In the genomic region with DNA sequence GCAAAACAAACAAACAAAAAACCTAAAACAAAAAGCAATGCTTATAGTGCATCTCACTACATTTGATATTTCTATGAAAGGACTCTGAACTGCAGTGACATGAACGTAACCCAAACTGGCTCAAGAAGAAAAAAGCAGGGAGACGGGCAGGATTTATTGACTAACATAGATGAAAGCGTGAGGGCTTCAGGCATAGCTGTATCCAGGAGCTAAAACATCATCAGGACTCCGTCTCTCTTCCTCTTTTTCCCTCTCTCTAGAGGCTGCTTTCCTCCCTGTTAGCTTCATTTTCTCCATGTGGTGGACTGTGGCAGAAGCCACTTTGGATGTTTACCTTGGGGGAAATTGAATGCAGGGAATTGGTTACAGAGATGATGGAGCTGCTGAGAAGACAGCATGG, we compare ENCODE assay signal across 31 cellular contexts.
"Had no signal": no experiment of that assay in that cellular context is flagged by ENCODE, and none has a peak within 500 bp of the region (broad histone marks: within the 10 kb centered on the region; RNA-seq: fewer than 3 reads in every experiment).

No MANE protein-coding gene starts in this region.

- H3K4me3 ChIP-seq: ovary, psoas muscle, skin epidermis, smooth muscle cell, spleen, suprapubic skin, testis, tibial artery, upper lobe of left lung, vagina had no signal

- FAIRE-seq: urothelium cell line had no signal

- H3K4me1 Mint-ChIP-seq: natural killer cell; neural crest cell; stimulated activated memory B cell treated with anti-CD40 and anti-IgM and Interleukin-4, amounts not matched to agents 10 μg/mL and 1 μg/mL and 100 μg/mL, for 72 hours; stimulated activated naive CD8-positive, alpha-beta T cell treated with anti-CD3 and anti-CD28 coated beads, Interleukin-15, amount 100 ng/mL, for 72 hours had no signal

- H3K4me2 ChIP-seq: smooth muscle cell had no signal

- H3K27ac Mint-ChIP-seq: natural killer cell; nephron; progenitor cell of endocrine pancreas; stimulated activated memory B cell treated with anti-CD40 and anti-IgM and Interleukin-4, amounts not matched to agents 10 μg/mL and 1 μg/mL and 100 μg/mL, for 72 hours; stimulated activated naive CD8-positive, alpha-beta T cell treated with anti-CD3 and anti-CD28 coated beads, Interleukin-15, amount 100 ng/mL, for 72 hours had no signal

- DNase-seq: naive thymus-derived CD4-positive, alpha-beta T cell; natural killer cell; occipital lobe; ovary; psoas muscle; right cardiac atrium; spleen; stimulated activated CD4-positive, alpha-beta T cell treated with anti-CD3 and anti-CD28 coated beads, Interleukin-12 subunit alpha, Interleukin-12 subunit beta, amount 100 ng/mL, for 4 hours; stimulated activated CD4-positive, alpha-beta T cell treated with anti-CD3 and anti-CD28 coated beads, Interleukin-1b, Interleukin-23, amount 100 ng/mL, for 48 hours; stimulated activated CD4-positive, alpha-beta T cell treated with anti-CD3 and anti-CD28 coated beads, Interleukin-4, amount 100 ng/mL, for 1 hour; stimulated activated CD4-positive, alpha-beta T cell treated with anti-CD3 and anti-CD28 coated beads, Interleukin-4, amount 100 ng/mL, for 4 hours; stimulated activated CD8-positive, alpha-beta memory T cell treated with anti-CD3 and anti-CD28 coated beads, Interleukin-4, amount 100 ng/mL, for 48 hours; stimulated activated naive CD4-positive, alpha-beta T cell; stimulated activated naive CD8-positive, alpha-beta T cell treated with anti-CD3 and anti-CD28 coated beads, Interleukin-15, amount 100 ng/mL, for 72 hours; stimulated activated naive CD8-positive, alpha-beta T cell treated with anti-CD3 and anti-CD28 coated beads, Interleukin-15, Interleukin-2, amounts not matched to agents 100 U/mL and 50 U/mL, for 24 hours; substantia nigra; testis; tibial artery; trophoblast cell; upper lobe of left lung had no signal

- H3K36me3 Mint-ChIP-seq: natural killer cell; stimulated activated memory B cell treated with anti-CD40 and anti-IgM and Interleukin-4, amounts not matched to agents 10 μg/mL and 1 μg/mL and 100 μg/mL, for 72 hours had no signal

- H2AFZ ChIP-seq: parathyroid adenoma had no signal

- H3K9me3 ChIP-seq: ovary, psoas muscle, suprapubic skin, testis, vagina had no signal

- H3K27ac ChIP-seq: ovary, parathyroid adenoma, psoas muscle, skin epidermis, spleen, suprapubic skin, testis, tibial artery, upper lobe of left lung, vagina had no signal

- H3K4me1 ChIP-seq: parathyroid adenoma, psoas muscle, spleen, suprapubic skin, testis, tibial artery, upper lobe of left lung, vagina had no signal

- H3K36me3 ChIP-seq: ovary, spleen, suprapubic skin, tibial artery, upper lobe of left lung, vagina had no signal

- H3K9ac ChIP-seq: parathyroid adenoma had no signal

- H3K9me3 Mint-ChIP-seq: neural crest cell had no signal

- H3K27me3 ChIP-seq: ovary, suprapubic skin, testis, tibial artery, upper lobe of left lung, vagina had no signal

- H3K79me2 ChIP-seq: parathyroid adenoma had no signal

- H3K4me3 Mint-ChIP-seq: naive thymus-derived CD4-positive, alpha-beta T cell; natural killer cell; nephron; neural crest cell; stimulated activated memory B cell treated with anti-CD40 and anti-IgM and Interleukin-4, amounts not matched to agents 10 μg/mL and 1 μg/mL and 100 μg/mL, for 72 hours; stimulated activated naive CD8-positive, alpha-beta T cell treated with anti-CD3 and anti-CD28 coated beads, Interleukin-15, amount 100 ng/mL, for 72 hours had no signal

- ATAC-seq: naive thymus-derived CD4-positive, alpha-beta T cell; natural killer cell; psoas muscle; right cardiac atrium; sciatic nerve; stimulated activated memory B cell treated with anti-CD40 and anti-IgM and Interleukin-4, amounts not matched to agents 10 μg/mL and 1 μg/mL and 100 μg/mL, for 72 hours; stimulated activated naive CD8-positive, alpha-beta T cell treated with anti-CD3 and anti-CD28 coated beads, Interleukin-15, amount 100 ng/mL, for 72 hours; stimulated activated naive CD8-positive, alpha-beta T cell treated with anti-CD3 and anti-CD28 coated beads, Interleukin-15, Interleukin-2, amounts not matched to agents 100 U/mL and 50 U/mL, for 24 hours had no signal
